ENCODE assay signal across 1 cellular context in genomic region chr3:49769516-49769915, GRCh38.
TF ChIP-seq lines count a peak whose summit lies in the region.

No MANE protein-coding gene starts in this region.

TF ChIP-seq in WTC11, 78 proteins besides CTCF, POLR2A, EP300 and RAD21 (continued from another document):
- TF ChIP-seq ATF2 (CRISPR knock-in tag; IDR thresholded peaks at IDR 0.05; ENCODE audit: borderline replicate concordance, low read depth) (no peak), ZNF671 (CRISPR knock-in tag; IDR thresholded peaks at IDR 0.05) (no peak), ATF6 (CRISPR knock-in tag; IDR thresholded peaks at IDR 0.05) (no peak), NR3C1 (CRISPR knock-in tag; conservative IDR thresholded peaks at IDR 0.05; ENCODE audit: low read depth) (no peak), ZNF232 (CRISPR knock-in tag; IDR thresholded peaks at IDR 0.05) (no peak), ZNF263 (CRISPR knock-in tag; IDR thresholded peaks at IDR 0.05; ENCODE audit: low read depth) (no peak), FOXP4 (CRISPR knock-in tag; IDR thresholded peaks at IDR 0.05) (no peak), ZBTB43 (CRISPR knock-in tag; IDR thresholded peaks at IDR 0.05) (no peak)
